In genomic region chr20:56358070-56358469, GRCh38 we compare ENCODE assay signal across 8 cellular contexts. TPM values are rescaled to one million over a fixed set of nuclear protein-coding genes. Genes with fewer than 3 reads are reported as not detected.
DNase-seq lines count a peak whose midpoint lies in the region; ATAC-seq and TF ChIP-seq lines count a peak whose summit lies in the region.

No MANE protein-coding gene starts in this region.

- WGBS in psoas muscle, 3 donors: 49 to 66% (median 52%) methylated on average over 6 of the region's 6 CpGs
- WGBS in lower leg skin, 2 donors: 39 to 49% methylated on average over 6 of the region's 6 CpGs

- CTCF ChIA-PET in Caco-2 (lab: Charles Lee): interaction anchor here (0.9 to 1.6 kb wide), 2 partner anchors 34 to 118 kb away, joined by 3 to 5 read pairs; partner anchors contain the start of genes AURKA and CSTF1

- POLR2A ChIA-PET in Caco-2 (lab: Charles Lee): interaction anchor here (1.5 to 2.2 kb wide), 2 partner anchors 10 to 34 kb away, joined by 10 to 55 read pairs; partner anchors contain the start of genes AURKA and CSTF1

- H3K36me3 ChIP-seq in Caco-2 (ENCODE audit: control insufficient read depth, insufficient read depth, low read length) (no peaks in the 10 kb centered on the region), Loucy (ENCODE audit: insufficient read depth, low read length) (no peaks in the 10 kb centered on the region), psoas muscle (ENCODE audit: insufficient read depth in 1 of 2, low read depth in 1 of 2) (peaks cover 0 to 8% of the 10 kb centered on the region in 2 donors)

- peak overlapping the region; percentile 79 for H3K4me2 ChIP-seq in Loucy (ENCODE audit: low read depth, low read length, poor library complexity, severe bottlenecking)

- no peak for DNase-seq in Caco-2
- no peak for DNase-seq in effector memory CD8-positive, alpha-beta T cell
- no peak for DNase-seq in psoas muscle
- DNase-seq in A172 (ENCODE audit: low spot score): no peak
- no peak for DNase-seq in cerebellar nuclear complex (lab: John Stamatoyannopoulos, UW)
- DNase-seq in lower leg skin (ENCODE audit: low spot score in 2 of 2): no peak

- TF ChIP-seq POLR2A in lower leg skin (IDR thresholded peaks at IDR 0.05): no peak

- no peak overlapping the region for H3K9ac ChIP-seq in Loucy (ENCODE audit: low read depth, low read length, poor library complexity, severe bottlenecking)

- H3F3A ChIP-seq in Loucy (ENCODE audit: low read depth): no peaks in the 10 kb centered on the region

- ATAC-seq in effector memory CD8-positive, alpha-beta T cell (replicated peaks): no peak
- no peak for ATAC-seq in psoas muscle
- ATAC-seq in GM18868 (IDR thresholded peaks at IDR 0.05; ENCODE audit: unreplicated experiment): no peak

- H3K27me3 ChIP-seq in Caco-2 (replicated peaks; ENCODE audit: control insufficient read depth, insufficient read depth, low read length): no peaks in the 10 kb centered on the region
- no peaks in the 10 kb centered on the region for H3K27me3 ChIP-seq in Loucy (ENCODE audit: insufficient read depth, low read length, poor library complexity, severe bottlenecking)
- H3K27me3 ChIP-seq in psoas muscle (ENCODE audit: insufficient read depth in 3 of 3, low read length in 2 of 3): no peaks in the 10 kb centered on the region

- peak overlapping the region; percentile 87 for H3K4me3 Mint-ChIP-seq in Caco-2 (ENCODE audit: unreplicated experiment)
- H3K4me3 Mint-ChIP-seq in effector memory CD8-positive, alpha-beta T cell: peak overlapping the region; percentile 66 to 84

- no peak for TF ChIP-seq CTCF in Caco-2 (IDR thresholded peaks at IDR 0.05; ENCODE audit: insufficient read depth in 1 of 2, low read depth in 1 of 2, low read length in 1 of 2, severe bottlenecking in 1 of 2, unreplicated experiment in 1 of 2)
- no peak for TF ChIP-seq CTCF in Loucy (conservative IDR thresholded peaks at IDR 0.05; ENCODE audit: low read length)
- no peak for TF ChIP-seq CTCF in psoas muscle (IDR thresholded peaks at IDR 0.05)
- TF ChIP-seq CTCF in lower leg skin (IDR thresholded peaks at IDR 0.05): no peak

- no peaks in the 10 kb centered on the region for H4K20me1 ChIP-seq in Loucy (ENCODE audit: insufficient read depth, low read length, poor library complexity, severe bottlenecking)

- peak overlapping the region; percentile 53 for H2AFZ ChIP-seq in Loucy (ENCODE audit: low read length)

- H3K79me2 ChIP-seq in Loucy (ENCODE audit: insufficient read depth, low read length): no peaks in the 10 kb centered on the region

- no peaks in the 10 kb centered on the region for H3K4me1 Mint-ChIP-seq in Caco-2 (ENCODE audit: low read depth, unreplicated experiment)
- H3K4me1 Mint-ChIP-seq in effector memory CD8-positive, alpha-beta T cell (ENCODE audit: low read depth in 2 of 2): peaks cover 14 to 17% of the 10 kb centered on the region in 2 donors

- intact Hi-C loops in Caco-2 (cut with micrococcal nuclease; ENCODE audit: unreplicated experiment): loop anchor here (1.0 to 5.0 kb wide), 5 partner anchors 10 to 156 kb away; partner anchors contain the start of genes AURKA, CSTF1 and MC3R
- intact Hi-C loops in psoas muscle (cut with DNase I): loop anchor here in 1 of 2 donors (5.0 kb wide), 1 partner anchor 34 kb away; the partner anchor contains the start of genes AURKA and CSTF1
- intact Hi-C loops in lower leg skin (cut with DNase I; ENCODE audit: low total_unique reads): no loop called here

- H3K9me3 ChIP-seq in Caco-2: no peaks in the 10 kb centered on the region
- H3K9me3 ChIP-seq in Loucy (ENCODE audit: insufficient read depth, low read depth, low read length): no peaks in the 10 kb centered on the region
- no peaks in the 10 kb centered on the region for H3K9me3 ChIP-seq in psoas muscle

- H3K27me3 Mint-ChIP-seq in Caco-2 (ENCODE audit: insufficient read depth, unreplicated experiment): peaks cover 3% of the 10 kb centered on the region
- H3K27me3 Mint-ChIP-seq in effector memory CD8-positive, alpha-beta T cell: peaks cover 3 to 6% of the 10 kb centered on the region in 2 donors

- H3K4me1 ChIP-seq in Caco-2 (no peaks in the 10 kb centered on the region), Loucy (ENCODE audit: insufficient read depth, low read length, poor library complexity, severe bottlenecking) (no peaks in the 10 kb centered on the region), psoas muscle (peaks cover 22% of the 10 kb centered on the region)

- H3K27ac ChIP-seq in psoas muscle: no peak overlapping the region

- H3K27ac Mint-ChIP-seq in Caco-2 (ENCODE audit: unreplicated experiment): no peak overlapping the region
- H3K27ac Mint-ChIP-seq in effector memory CD8-positive, alpha-beta T cell: no peak overlapping the region

- H3K4me3 ChIP-seq in Caco-2 (ENCODE audit: low read depth, low read length): no peak overlapping the region; the same call in 1 of the 2 replicates
- H3K4me3 ChIP-seq in Loucy (ENCODE audit: low read length, poor library complexity, severe bottlenecking): peak overlapping the region; percentile 71
- H3K4me3 ChIP-seq in psoas muscle: peak overlapping the region; percentile 86
- no peak overlapping the region for H3K4me3 ChIP-seq in lower leg skin (ENCODE audit: low read depth, poor library complexity, severe bottlenecking)

- H3K9me3 Mint-ChIP-seq in Caco-2 (ENCODE audit: unreplicated experiment): no peaks in the 10 kb centered on the region
- no peaks in the 10 kb centered on the region for H3K9me3 Mint-ChIP-seq in effector memory CD8-positive, alpha-beta T cell

- H3K36me3 Mint-ChIP-seq in Caco-2 (ENCODE audit: insufficient read depth, unreplicated experiment): no peaks in the 10 kb centered on the region
- peaks cover 2% of the 10 kb centered on the region for H3K36me3 Mint-ChIP-seq in effector memory CD8-positive, alpha-beta T cell (ENCODE audit: insufficient read depth)

- H3K9me2 ChIP-seq in Loucy (replicated peaks; ENCODE audit: low read depth, low read length): no peaks in the 10 kb centered on the region

- no TSS peak for BruUV-seq in Caco-2 (replicated peaks; lab: Mats Ljungman, UMichigan)

RNA-seq across cellular contexts. Expression of gene FAM210B, which starts 0.7 kb away (rescaled TPM):
- total RNA-seq in Caco-2 (2022) (20.5 and 21.1 TPM in 2 replicates), psoas muscle (10 to 100 TPM; 35.6 to 64.6 (median 53.2) TPM), lower leg skin (10 to 100 TPM; 39.4 to 81.3 (median 52.3) TPM)
- polyA plus RNA-seq in psoas muscle: 10 to 100 TPM; 21.0 to 68.5 (median 37.8) TPM
- total RNA-seq in A172 (2014; rRNA removed; shearing (Covaris generic)): 40.1 and 42.3 TPM in 2 replicates

RNA-seq across cellular contexts. Expression of gene AURKA, which starts 33.9 kb away (rescaled TPM):
- 216 and 233 TPM in 2 replicates for total RNA-seq in Caco-2 (2022)
- 10 to 100 TPM in 1 of 4 donors, 1 to 10 TPM in 3; 2.9 to 13.4 (median 3.3) TPM for total RNA-seq in psoas muscle
- 10 to 100 TPM in 2 of 3 donors, 1 to 10 TPM in 1; 7.5 to 20.3 (median 14.3) TPM for polyA plus RNA-seq in psoas muscle
- 131 and 137 TPM in 2 replicates for total RNA-seq in A172 (2014; rRNA removed; shearing (Covaris generic))
- 1 to 10 TPM; 3.9 to 8.7 (median 5.9) TPM for total RNA-seq in lower leg skin

RNA-seq across cellular contexts. Expression of gene CSTF1, which starts 34.4 kb away (rescaled TPM):
- total RNA-seq in Caco-2 (2022): 97.0 and 101 TPM in 2 replicates
- total RNA-seq in psoas muscle: 10 to 100 TPM; 15.5 to 20.3 (median 16.7) TPM
- 10 to 100 TPM in 2 of 3 donors, 1 to 10 TPM in 1; 10.0 to 19.9 (median 12.1) TPM for polyA plus RNA-seq in psoas muscle
- total RNA-seq in A172 (2014; rRNA removed; shearing (Covaris generic)): 48.7 and 68.4 TPM in 2 replicates
- total RNA-seq in lower leg skin: 10 to 100 TPM; 29.5 to 41.4 (median 31.6) TPM

RNA-seq across cellular contexts. Expression of gene CASS4, which starts 54.0 kb away (rescaled TPM):
- total RNA-seq in Caco-2 (2022) (0.64 and 0.67 TPM in 2 replicates), psoas muscle (under 1 TPM; 0.29 to 0.73 (median 0.35) TPM), lower leg skin (1 to 10 TPM in 2 of 4 donors, under 1 TPM in 2; 0.61 to 2.9 (median 1.4) TPM)
- polyA plus RNA-seq in psoas muscle: under 1 TPM; 0.08 to 0.39 (median 0.14) TPM
- total RNA-seq in A172 (2014; rRNA removed; shearing (Covaris generic)): not detected in 2 replicates

Comparison
In these comparisons a context has a peak if more than half of its experiments do, and no peak if none do; other contexts are left out.
1. H3K4me3 ChIP-seq: peak in Loucy (single experiment) and psoas muscle (single experiment); none in Caco-2 (single experiment) and lower leg skin (single experiment).